ENCODE assay signal across 29 cellular contexts in the genomic region with DNA sequence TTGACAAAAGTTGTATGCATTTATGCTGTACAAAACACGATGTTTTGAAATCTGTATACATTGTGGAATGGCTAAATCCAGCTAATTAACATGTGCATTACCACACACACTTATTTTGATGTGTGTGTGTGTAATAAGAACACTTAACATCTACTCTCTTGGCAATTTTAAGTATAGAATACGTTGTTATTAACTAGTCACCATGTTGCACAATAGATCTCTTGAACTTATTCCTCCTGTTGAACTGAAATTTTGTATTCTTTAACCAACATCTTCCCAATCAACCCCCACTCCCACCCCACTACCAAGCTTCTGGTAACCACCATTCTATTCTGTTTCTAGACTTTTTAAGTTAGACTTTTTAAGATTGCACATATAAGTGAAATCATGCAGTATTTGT. TPM values are rescaled to one million over a fixed set of nuclear protein-coding genes. Genes with fewer than 3 reads are reported as not detected.
DNase-seq lines count a peak whose midpoint lies in the region; ATAC-seq, FAIRE-seq and TF ChIP-seq lines count a peak whose summit lies in the region.
"Had no signal": no experiment of that assay in that cellular context is flagged by ENCODE, and none has a peak within 500 bp of the region (broad histone marks: within the 10 kb centered on the region; RNA-seq: fewer than 3 reads in every experiment).

No MANE protein-coding gene starts in this region.

- in situ Hi-C loops in HepG2 (cut with HindIII; ENCODE audit: extremely low pct_ligation_motif_present, low pct_unique_long_range_greater_than_20kb): no loop called here

- H3K27me3 ChIP-seq in HepG2 (ENCODE audit: control insufficient read depth in 1 of 2, insufficient read depth in 2 of 2, low read length in 2 of 2): no peaks in the 10 kb centered on the region; a peak in 1 of 5 replicates
- H3K27me3 ChIP-seq in right lobe of liver: no peaks in the 10 kb centered on the region
- H3K27me3 ChIP-seq: BE2C, BLaER1 had no signal

- H3K27me3 Mint-ChIP-seq in activated T-helper 2 cell treated with anti-CD3 and anti-CD28 coated beads, Interferon-gamma antibody, Interleukin-2, Interleukin-4, amounts not matched to agents 10 μg/mL and 5 μg/mL and 100 μg/mL, durations not matched to agents 14 hours and 24 hours and 36 hours (ENCODE audit: low read depth): no peaks in the 10 kb centered on the region
- H3K27me3 Mint-ChIP-seq in mesothelial cell of epicardium (ENCODE audit: low read depth): no peaks in the 10 kb centered on the region

- intact Hi-C loops in HepG2 (cut with micrococcal nuclease; ENCODE audit: unreplicated experiment) (no loop called here), right lobe of liver (cut with DNase I) (no loop called here)
- intact Hi-C loops in activated T-helper 2 cell treated with anti-CD3 and anti-CD28 coated beads, Interferon-gamma antibody, Interleukin-2, Interleukin-4, amounts not matched to agents 10 μg/mL and 5 μg/mL and 100 μg/mL, durations not matched to agents 14 hours and 24 hours and 36 hours (cut with micrococcal nuclease): no loop called here

- H3K4me1 ChIP-seq in HepG2 (ENCODE audit: insufficient read depth, low read length): peaks cover 37% of the 10 kb centered on the region
- peaks cover 0 to 33% (median 10%) of the 10 kb centered on the region in 4 donors for H3K4me1 ChIP-seq in right lobe of liver
- H3K4me1 ChIP-seq: BE2C had no signal

- TF ChIP-seq CTCF in HepG2 (CRISPR knock-in tag; IDR thresholded peaks at IDR 0.05) (no peak), right lobe of liver (IDR thresholded peaks at IDR 0.05) (no peak), VCaP (conservative IDR thresholded peaks at IDR 0.05) (no peak), mesothelial cell of epicardium (IDR thresholded peaks at IDR 0.05; ENCODE audit: unreplicated experiment) (no peak)

- POLR2A ChIA-PET in HepG2 (lab: Yijun Ruan, JAX): no interaction called here

- H3K9me3 Mint-ChIP-seq in activated T-helper 2 cell treated with anti-CD3 and anti-CD28 coated beads, Interferon-gamma antibody, Interleukin-2, Interleukin-4, amounts not matched to agents 10 μg/mL and 5 μg/mL and 100 μg/mL, durations not matched to agents 14 hours and 24 hours and 36 hours: peaks cover 4% of the 10 kb centered on the region
- peaks cover 4% of the 10 kb centered on the region for H3K9me3 Mint-ChIP-seq in mesothelial cell of epicardium
- H3K9me3 Mint-ChIP-seq: CD14-positive monocyte; CD8-positive, alpha-beta memory T cell had no signal

- no peaks in the 10 kb centered on the region for H3K79me2 ChIP-seq in HepG2 (ENCODE audit: insufficient read depth, low read length)

- H2AFZ ChIP-seq in HepG2 (ENCODE audit: low read length): no peak overlapping the region

- no peaks in the 10 kb centered on the region for H3K36me3 Mint-ChIP-seq in activated T-helper 2 cell treated with anti-CD3 and anti-CD28 coated beads, Interferon-gamma antibody, Interleukin-2, Interleukin-4, amounts not matched to agents 10 μg/mL and 5 μg/mL and 100 μg/mL, durations not matched to agents 14 hours and 24 hours and 36 hours (ENCODE audit: low read depth)
- H3K36me3 Mint-ChIP-seq in mesothelial cell of epicardium: no peaks in the 10 kb centered on the region
- H3K36me3 Mint-ChIP-seq: CD14-positive monocyte; CD4-positive, alpha-beta memory T cell; CD4-positive, CD25-positive, alpha-beta regulatory T cell; CD8-positive, alpha-beta memory T cell had no signal

- no peak for FAIRE-seq in HepG2 (lab: Jason Lieb, UNC)
- FAIRE-seq: A204.1, GM12878, GM12892, GM18507, GM19239 had no signal

- no peak overlapping the region for H3K27ac ChIP-seq in HepG2 (ENCODE audit: extremely low read length, insufficient read depth, low read length)
- H3K27ac ChIP-seq in right lobe of liver: no peak overlapping the region
- H3K27ac ChIP-seq in VCaP: peak overlapping the region; percentile 98
- H3K27ac ChIP-seq: BLaER1 had no signal

- peak overlapping the region; percentile 62 for H3K27ac Mint-ChIP-seq in activated T-helper 2 cell treated with anti-CD3 and anti-CD28 coated beads, Interferon-gamma antibody, Interleukin-2, Interleukin-4, amounts not matched to agents 10 μg/mL and 5 μg/mL and 100 μg/mL, durations not matched to agents 14 hours and 24 hours and 36 hours
- peak overlapping the region; percentile 47 for H3K27ac Mint-ChIP-seq in mesothelial cell of epicardium
- H3K27ac Mint-ChIP-seq: CD14-positive monocyte; CD4-positive, alpha-beta memory T cell; CD4-positive, CD25-positive, alpha-beta regulatory T cell had no signal

- no peaks in the 10 kb centered on the region for H3K9me3 ChIP-seq in HepG2 (ENCODE audit: low read length)
- no peaks in the 10 kb centered on the region for H3K9me3 ChIP-seq in right lobe of liver
- H3K9me3 ChIP-seq: BE2C, BLaER1 had no signal

- peaks cover 37% of the 10 kb centered on the region for H3K4me1 Mint-ChIP-seq in activated T-helper 2 cell treated with anti-CD3 and anti-CD28 coated beads, Interferon-gamma antibody, Interleukin-2, Interleukin-4, amounts not matched to agents 10 μg/mL and 5 μg/mL and 100 μg/mL, durations not matched to agents 14 hours and 24 hours and 36 hours (ENCODE audit: low read depth)
- H3K4me1 Mint-ChIP-seq in mesothelial cell of epicardium: peaks cover 35% of the 10 kb centered on the region
- H3K4me1 Mint-ChIP-seq: CD4-positive, alpha-beta memory T cell; CD4-positive, CD25-positive, alpha-beta regulatory T cell; CD8-positive, alpha-beta memory T cell had no signal

- CTCF ChIA-PET in HepG2 (lab: Yijun Ruan, JAX; ENCODE audit: low intra/inter-chr PET ratio, low total read pairs): no interaction called here

- no peaks in the 10 kb centered on the region for H3K36me3 ChIP-seq in HepG2 (replicated peaks in 1 of 2; ENCODE audit: control insufficient read depth in 1 of 2, insufficient read depth in 2 of 2, low read length in 2 of 2)
- no peaks in the 10 kb centered on the region for H3K36me3 ChIP-seq in right lobe of liver
- H3K36me3 ChIP-seq: BE2C, BLaER1 had no signal

- no peak overlapping the region for H3K9ac ChIP-seq in HepG2 (ENCODE audit: insufficient read depth, low read depth, low read length)
- H3K9ac ChIP-seq: BLaER1 had no signal

- H3K4me2 ChIP-seq in HepG2 (ENCODE audit: low read depth, low read length): no peak overlapping the region
- H3K4me2 ChIP-seq: BLaER1 had no signal

- 57% methylated on average over 2 of the region's 2 CpGs for WGBS in HepG2 (ENCODE audit: low lambda C conversion rate)
- 67% methylated on average over 2 of the region's 2 CpGs for WGBS in right lobe of liver (ENCODE audit: insufficient coverage, low coverage, low lambda C conversion rate, missing lambda C conversion rate)

- no peak overlapping the region for H3K4me3 Mint-ChIP-seq in activated T-helper 2 cell treated with anti-CD3 and anti-CD28 coated beads, Interferon-gamma antibody, Interleukin-2, Interleukin-4, amounts not matched to agents 10 μg/mL and 5 μg/mL and 100 μg/mL, durations not matched to agents 14 hours and 24 hours and 36 hours (ENCODE audit: low read depth)
- no peak overlapping the region for H3K4me3 Mint-ChIP-seq in mesothelial cell of epicardium
- H3K4me3 Mint-ChIP-seq: CD14-positive monocyte; CD4-positive, alpha-beta memory T cell; CD4-positive, CD25-positive, alpha-beta regulatory T cell; CD8-positive, alpha-beta memory T cell had no signal

- BruUV-seq in HepG2 (replicated peaks; lab: Mats Ljungman, UMichigan): no TSS peak

- H4K20me1 ChIP-seq in HepG2 (ENCODE audit: insufficient read depth, low read length): no peaks in the 10 kb centered on the region
- H4K20me1 ChIP-seq: BLaER1 had no signal

- H3K4me3 ChIP-seq in HepG2 (replicated peaks in 1 of 3; ENCODE audit: insufficient read depth in 1 of 3, low read depth in 2 of 3, low read length in 3 of 3) (no peak overlapping the region), right lobe of liver (no peak overlapping the region)
- H3K4me3 ChIP-seq: BLaER1, GM12878 had no signal

- TF ChIP-seq EP300 in HepG2 (IDR thresholded peaks at IDR 0.05; ENCODE audit: low read depth in 2 of 2, low read length in 2 of 2) (no peak), HepG2 (CRISPR knock-in tag; IDR thresholded peaks at IDR 0.05; ENCODE audit: borderline replicate concordance) (no peak)

- TF ChIP-seq RAD21 in HepG2 (CRISPR knock-in tag; IDR thresholded peaks at IDR 0.05): no peak

- TF ChIP-seq POLR2A in HepG2 (IDR thresholded peaks at IDR 0.05; ENCODE audit: insufficient read depth in 1 of 2, low read depth in 2 of 2, low read length in 2 of 2) (no peak), right lobe of liver (IDR thresholded peaks at IDR 0.05) (no peak)

- ATAC-seq in HepG2 (no peak), right lobe of liver (no peak), HG02885 (IDR thresholded peaks at IDR 0.05; ENCODE audit: poor library complexity, unreplicated experiment) (no peak), GM18909 (IDR thresholded peaks at IDR 0.05; ENCODE audit: poor library complexity, unreplicated experiment) (no peak)
- ATAC-seq: GM12878 had no signal

- DNase-seq in HepG2 (ENCODE audit: low spot score) (no peak), right lobe of liver (no peak), mesothelial cell of epicardium (ENCODE audit: low spot score in 2 of 2, unreplicated experiment in 2 of 2) (no peak), SW480 (ENCODE audit: low spot score) (no peak)
- DNase-seq in activated T-helper 2 cell treated with anti-CD3 and anti-CD28 coated beads, Interferon-gamma antibody, Interleukin-2, Interleukin-4, amounts not matched to agents 10 μg/mL and 5 μg/mL and 100 μg/mL, durations not matched to agents 14 hours and 24 hours and 36 hours (ENCODE audit: low spot score): no peak
- DNase-seq: 8988T; ACHN; BE2C; CD4-positive, alpha-beta memory T cell; CD4-positive, CD25-positive, alpha-beta regulatory T cell; CD8-positive, alpha-beta memory T cell; COR-L47; DMS 273 treated with DMSO at 0.1 percent for 48 hours; DMS153; DMS53; DMS79; DND-41; EL; GDM1 had no signal

RNA-seq across cellular contexts. Expression of gene SP3, which starts 16.3 kb away (rescaled TPM):
- total RNA-seq in HepG2 (2016; rRNA removed; fragmentation: Illumina TruSeq; extraction: Trizol) (132 and 171 TPM in 2 replicates), right lobe of liver (10 to 100 TPM; 28.4 to 36.5 (median 32.4) TPM), mesothelial cell of epicardium (106 to 113 TPM (median 110 TPM) in 3 replicates)
- total RNA-seq in HepG2 (2016; cell fraction: cytosol; rRNA removed; fragmentation: Illumina TruSeq; extraction: Trizol; ENCODE audit: low read depth): 46.7 and 54.6 TPM in 2 replicates
- 129 and 171 TPM in 2 replicates for total RNA-seq in HepG2 (2016; cell fraction: insoluble cytoplasmic fraction; rRNA removed; fragmentation: Illumina TruSeq; extraction: Trizol)
- 117 and 137 TPM in 2 replicates for total RNA-seq in HepG2 (2016; cell fraction: membrane; rRNA removed; fragmentation: Illumina TruSeq; extraction: Trizol)
- 111 and 118 TPM in 2 replicates for total RNA-seq in HepG2 (2016; cell fraction: nucleus; rRNA removed; fragmentation: Illumina TruSeq; extraction: Trizol)
- polyA plus RNA-seq in HepG2 (2011; rRNA removed): 53.9 and 57.3 TPM in 2 replicates
- polyA plus RNA-seq in HepG2 (2011; cell fraction: cytosol; rRNA removed): 24.5 and 38.2 TPM in 2 replicates
- polyA plus RNA-seq in HepG2 (2011; cell fraction: nucleus; rRNA removed): 29.7 TPM in 2 replicates
- 42.0 and 48.0 TPM in 2 replicates for polyA plus RNA-seq in HepG2 (2012)
- polyA plus RNA-seq in HepG2 (2016; cell fraction: cytosol; fragmentation: Illumina TruSeq; extraction: Trizol; ENCODE audit: low read depth): 5.3 and 5.5 TPM in 2 replicates
- polyA plus RNA-seq in HepG2 (2016; cell fraction: insoluble cytoplasmic fraction; fragmentation: Illumina TruSeq; extraction: Trizol; ENCODE audit: low read depth): 79.1 and 85.5 TPM in 2 replicates
- 24.8 and 28.9 TPM in 2 replicates for polyA plus RNA-seq in HepG2 (2016; cell fraction: membrane; fragmentation: Illumina TruSeq; extraction: Trizol; ENCODE audit: low read depth)
- 51.2 and 54.9 TPM in 2 replicates for polyA plus RNA-seq in HepG2 (2016; cell fraction: nucleus; fragmentation: Illumina TruSeq; extraction: Trizol; ENCODE audit: insufficient read depth, low read depth)
- polyA minus RNA-seq in HepG2 (2011; rRNA and poly(A)+ RNA removed; ENCODE audit: low replicate concordance): 45.0 and 74.0 TPM in 2 replicates
- 67.2 and 72.9 TPM in 2 replicates for polyA minus RNA-seq in HepG2 (2011; cell fraction: cytosol; rRNA and poly(A)+ RNA removed)
- polyA minus RNA-seq in HepG2 (2011; cell fraction: nucleus; rRNA and poly(A)+ RNA removed): 202 and 214 TPM in 2 replicates
- 104 and 105 TPM in 2 replicates for total RNA-seq in activated T-helper 2 cell treated with anti-CD3 and anti-CD28 coated beads, Interferon-gamma antibody, Interleukin-2, Interleukin-4, amounts not matched to agents 10 μg/mL and 5 μg/mL and 100 μg/mL, durations not matched to agents 14 hours and 24 hours and 36 hours
